29 cellular contexts compared by ENCODE assay signal in genomic region chr3:127018306-127018828, GRCh38.
"Had no signal": no experiment of that assay in that cellular context is flagged by ENCODE, and none has a peak within 500 bp of the region (broad histone marks: within the 10 kb centered on the region; RNA-seq: fewer than 3 reads in every experiment).

No MANE protein-coding gene starts in this region.

- H3K4me3 ChIP-seq: colonic mucosa, coronary artery, dorsolateral prefrontal cortex, esophagus muscularis mucosa, esophagus squamous epithelium, gastrocnemius medialis, gastroesophageal sphincter, heart left ventricle, heart right ventricle had no signal

- H3K4me3 Mint-ChIP-seq: dendritic cell treated with granulocyte-macrophage colony-stimulating factor and Interleukin-4, amounts not matched to agents 40 ng/mL and 50 ng/mL, for 4 days; effector memory CD8-positive, alpha-beta T cell; endodermal cell had no signal

- H3K27me3 Mint-ChIP-seq: dendritic cell treated with granulocyte-macrophage colony-stimulating factor and Interleukin-4, amounts not matched to agents 40 ng/mL and 50 ng/mL, for 4 days; effector memory CD8-positive, alpha-beta T cell had no signal

- H3K27ac Mint-ChIP-seq: dendritic cell treated with granulocyte-macrophage colony-stimulating factor and Interleukin-4, amounts not matched to agents 40 ng/mL and 50 ng/mL, for 4 days; effector memory CD8-positive, alpha-beta T cell; endodermal cell had no signal

- DNase-seq: colonic mucosa; cortex of kidney; dermis blood vessel endothelial cell; dorsolateral prefrontal cortex; effector CD4-positive, alpha-beta T cell; effector CD8-positive, alpha-beta T cell; effector memory CD4-positive, alpha-beta T cell; effector memory CD8-positive, alpha-beta T cell; endodermal cell; erythroblast; esophagus squamous epithelium; foreskin fibroblast; foreskin keratinocyte; foreskin melanocyte; gastrocnemius medialis; glutamatergic neuron; head of caudate nucleus; heart left ventricle; heart right ventricle had no signal

- FAIRE-seq: colon, endometrium, endothelial cell of umbilical vein, frontal cortex had no signal

- ATAC-seq: effector memory CD8-positive, alpha-beta T cell; esophagus mucosa; foreskin keratinocyte; gastrocnemius medialis; gastroesophageal sphincter; heart left ventricle; heart right ventricle had no signal

- H3K4me1 Mint-ChIP-seq: endodermal cell had no signal

- H3K27ac ChIP-seq: colonic mucosa, coronary artery, epithelial cell of prostate, esophagus muscularis mucosa, esophagus squamous epithelium, foreskin keratinocyte, gastrocnemius medialis, gastroesophageal sphincter, heart left ventricle, heart right ventricle had no signal

- H3K9me3 Mint-ChIP-seq: dendritic cell treated with granulocyte-macrophage colony-stimulating factor and Interleukin-4, amounts not matched to agents 40 ng/mL and 50 ng/mL, for 4 days; effector memory CD8-positive, alpha-beta T cell; endodermal cell had no signal

- H3K36me3 ChIP-seq: colonic mucosa had no signal

- H3K4me1 ChIP-seq: colonic mucosa, foreskin keratinocyte, gastrocnemius medialis, heart left ventricle had no signal

- H3K9me3 ChIP-seq: colonic mucosa, esophagus muscularis mucosa, esophagus squamous epithelium, gastrocnemius medialis, gastroesophageal sphincter, heart left ventricle, heart right ventricle had no signal

- H3K27me3 ChIP-seq: colonic mucosa, dorsolateral prefrontal cortex, esophagus muscularis mucosa, esophagus squamous epithelium, foreskin keratinocyte, gastrocnemius medialis, gastroesophageal sphincter, heart left ventricle, heart right ventricle had no signal
